9 cellular contexts compared by ENCODE assay signal in genomic region chr15:84099181-84099580, GRCh38.
A peak's percentile ranks its signal among the peaks of the same experiment; 100 is the strongest.
DNase-seq lines count a peak whose midpoint lies in the region; ATAC-seq and TF ChIP-seq lines count a peak whose summit lies in the region.
"Had no signal": no experiment of that assay in that cellular context is flagged by ENCODE, and none has a peak within 500 bp of the region (broad histone marks: within the 10 kb centered on the region; RNA-seq: fewer than 3 reads in every experiment).

No MANE protein-coding gene starts in this region.

- no peak overlapping the region for H2AFZ ChIP-seq in mammary epithelial cell (ENCODE audit: low read depth, low read length)

- BruUV-seq in mammary epithelial cell (replicated peaks; lab: Mats Ljungman, UMichigan): no TSS peak

- peak overlapping the region; percentile 2 for H3K4me2 ChIP-seq in mammary epithelial cell (ENCODE audit: insufficient read depth, low read depth, low read length)

- H3K27me3 ChIP-seq in mammary epithelial cell (ENCODE audit: insufficient read depth, low read length) (no peaks in the 10 kb centered on the region), ovary (no peaks in the 10 kb centered on the region)

- TF ChIP-seq EP300 in ovary (IDR thresholded peaks at IDR 0.05): no peak

- no peaks in the 10 kb centered on the region for H3K9me3 Mint-ChIP-seq in nephron

- in situ Hi-C loops in mammary epithelial cell (cut with MboI; ENCODE audit: low sequenced_read_pairs in 2 of 2): no loop called here

- peak; percentile 57 for ATAC-seq in GM18870 (IDR thresholded peaks at IDR 0.05; ENCODE audit: unreplicated experiment)
- ATAC-seq in GM21786 (IDR thresholded peaks at IDR 0.05; ENCODE audit: unreplicated experiment): no peak

- H3K4me3 ChIP-seq in mammary epithelial cell (replicated peaks in 1 of 3; ENCODE audit: insufficient read depth in 1 of 3, low read depth in 2 of 3, low read length in 3 of 3) (no peak overlapping the region), ovary (no peak overlapping the region)

- no peaks in the 10 kb centered on the region for H3K79me2 ChIP-seq in mammary epithelial cell (ENCODE audit: insufficient read depth, low read length)

- H3K27me3 Mint-ChIP-seq in nephron (ENCODE audit: low read depth): no peaks in the 10 kb centered on the region

- dilution Hi-C loops in mammary epithelial cell (cut with HindIII; ENCODE audit: low sequenced_read_pairs): no loop called here

- H3K9me3 ChIP-seq in mammary epithelial cell (replicated peaks; ENCODE audit: insufficient read depth, low read length) (no peaks in the 10 kb centered on the region), ovary (no peaks in the 10 kb centered on the region)

- intact Hi-C loops in mammary epithelial cell (cut with micrococcal nuclease) (no loop called here), ovary (cut with DNase I) (no loop called here)

- H3K9ac ChIP-seq in mammary epithelial cell (ENCODE audit: insufficient read depth, low read length): no peak overlapping the region

- H3K36me3 ChIP-seq in mammary epithelial cell (ENCODE audit: insufficient read depth, low read length) (no peaks in the 10 kb centered on the region), ovary (no peaks in the 10 kb centered on the region)

- WGBS in mammary epithelial cell (ENCODE audit: low coverage, missing lambda C conversion rate): 8% methylated on average over 1 of the region's 1 CpG
- WGBS in ovary, 3 donors: 0 to 2% (median 0%) methylated on average over 1 of the region's 1 CpG

- no peaks in the 10 kb centered on the region for H3K4me1 ChIP-seq in mammary epithelial cell (ENCODE audit: insufficient read depth, low read length)
- no peaks in the 10 kb centered on the region for H3K4me1 ChIP-seq in ovary (ENCODE audit: insufficient read depth)

- H3K36me3 Mint-ChIP-seq in nephron (ENCODE audit: low read depth): no peaks in the 10 kb centered on the region

- H3K27ac ChIP-seq in mammary epithelial cell (ENCODE audit: insufficient read depth, low read depth, low read length) (no peak overlapping the region), ovary (no peak overlapping the region)

- CTCF ChIA-PET in mammary epithelial cell (lab: Charles Lee; ENCODE audit: low non-redundant PET): interaction anchor here (0.6 kb wide), 1 partner anchor 19 kb away, joined by 3 read pairs; no protein-coding TSS in a partner anchor

- peaks cover 5% of the 10 kb centered on the region for H3K4me1 Mint-ChIP-seq in nephron

- TF ChIP-seq POLR2A in ovary (IDR thresholded peaks at IDR 0.05): no peak

- peak; percentile 73 for DNase-seq in MV-4-11 (lab: John Stamatoyannopoulos, UW)
- DNase-seq in mammary epithelial cell: peak; percentile 38
- no peak for DNase-seq in germinal center (ENCODE audit: low spot score)
- no peak for DNase-seq in stimulated activated CD4-positive, alpha-beta T cell treated with anti-CD3 and anti-CD28 coated beads, Interleukin-2, amount 100 ng/mL, for 24 hours
- no peak for DNase-seq in ovary
- DNase-seq: stimulated activated CD4-positive, alpha-beta T cell treated with anti-CD3 and anti-CD28 coated beads, Interleukin-4, amount 100 ng/mL, for 24 hours had no signal

- H3K4me3 Mint-ChIP-seq in nephron: no peak overlapping the region

- peak overlapping the region in 2 of 3 experiments; percentile 56 to 71 for H3K27ac Mint-ChIP-seq in nephron

- TF ChIP-seq CTCF in mammary epithelial cell (conservative IDR thresholded peaks at IDR 0.05 in 1 of 2, IDR thresholded peaks at IDR 0.05 in 1 of 2; ENCODE audit: extremely low read depth in 1 of 2, insufficient read depth in 1 of 2, low read depth in 1 of 2, low read length in 2 of 2): no peak
- no peak for TF ChIP-seq CTCF in nephron (IDR thresholded peaks at IDR 0.05; ENCODE audit: unreplicated experiment in 3 of 3)
- no peak for TF ChIP-seq CTCF in ovary (IDR thresholded peaks at IDR 0.05)

- H4K20me1 ChIP-seq in mammary epithelial cell (ENCODE audit: insufficient read depth, low read length): no peaks in the 10 kb centered on the region

Comparison
In these comparisons a context has a peak if more than half of its experiments do, and no peak if none do; other contexts are left out.
1. DNase-seq: peak in MV-4-11 (single experiment) and mammary epithelial cell (single experiment); none in germinal center (single experiment), stimulated activated CD4-positive, alpha-beta T cell treated with anti-CD3 and anti-CD28 coated beads, Interleukin-2, amount 100 ng/mL, for 24 hours (0 of 2) and ovary (0 of 5).